Comparison of ENCODE assay signal across 24 cellular contexts in the genomic region with DNA sequence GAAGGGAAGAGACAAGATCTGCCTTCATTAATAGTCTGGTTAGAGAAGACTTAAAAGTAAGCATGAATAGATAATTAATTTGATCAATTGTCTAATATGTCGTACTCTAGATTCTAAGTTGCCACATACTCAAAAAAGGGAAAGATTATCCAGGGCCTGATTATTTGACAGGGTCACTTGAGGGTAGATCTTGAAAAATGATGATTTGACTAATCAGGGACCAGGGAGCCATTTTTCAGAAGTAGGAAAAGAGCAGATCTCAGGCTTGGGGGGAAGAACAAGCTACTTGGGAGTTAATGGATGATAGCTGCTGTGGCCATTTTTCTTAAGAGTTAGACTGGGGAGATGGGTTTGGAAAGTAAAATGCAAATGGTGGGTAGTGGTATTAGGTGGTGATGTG. TPM values are rescaled to one million over a fixed set of nuclear protein-coding genes. Genes with fewer than 3 reads are reported as not detected.
A peak's percentile ranks its signal among the peaks of the same experiment; 100 is the strongest.
DNase-seq lines count a peak whose midpoint lies in the region; ATAC-seq and TF ChIP-seq lines count a peak whose summit lies in the region.
"Had no signal": no experiment of that assay in that cellular context is flagged by ENCODE, and none has a peak within 500 bp of the region (broad histone marks: within the 10 kb centered on the region; RNA-seq: fewer than 3 reads in every experiment).

No MANE protein-coding gene starts in this region.

- no peaks in the 10 kb centered on the region for H3K9me3 Mint-ChIP-seq in activated T-cell treated with anti-CD3 and anti-CD28 coated beads, Interleukin-2, amount 50 U/mL, for 72 hours
- no peaks in the 10 kb centered on the region for H3K9me3 Mint-ChIP-seq in immature natural killer cell
- no peaks in the 10 kb centered on the region for H3K9me3 Mint-ChIP-seq in stimulated activated naive CD8-positive, alpha-beta T cell treated with anti-CD3 and anti-CD28 coated beads, Interleukin-15, amount 100 ng/mL, for 72 hours
- H3K9me3 Mint-ChIP-seq: neural crest cell, T-cell had no signal

- H3K36me3 Mint-ChIP-seq in activated T-cell treated with anti-CD3 and anti-CD28 coated beads, Interleukin-2, amount 50 U/mL, for 72 hours (ENCODE audit: insufficient read depth in 2 of 2), result peaks cover 12 to 18% of the 10 kb centered on the region in 2 donors
- H3K36me3 Mint-ChIP-seq in immature natural killer cell, result peaks cover 10 to 44% (median 25%) of the 10 kb centered on the region in 3 donors

- DNase-seq in activated T-cell treated with anti-CD3 and anti-CD28 coated beads, Interleukin-2, amount 50 U/mL, for 72 hours, result no peak
- DNase-seq in activated T-cell treated with anti-CD3 and anti-CD28 coated beads for 4 hours (no peak), immature natural killer cell (no peak), AG08395 (ENCODE audit: low spot score) (no peak)
- DNase-seq in stimulated activated naive CD8-positive, alpha-beta T cell treated with anti-CD3 and anti-CD28 coated beads, Interleukin-15, amount 100 ng/mL, for 72 hours, result no peak
- DNase-seq: activated CD4-positive, alpha-beta T cell treated with anti-CD3 and anti-CD28 coated beads for 1 hour; adrenal gland; effector memory CD4-positive, alpha-beta T cell; islet precursor cell; mucosa of descending colon; NCI-H187 treated with DMSO at 0.1 percent for 48 hours; NCI-H526; Peyer's patch; SJCRH30; stimulated activated CD4-positive, alpha-beta T cell treated with anti-CD3 and anti-CD28 coated beads, Interleukin-15, amount 100 ng/mL, for 24 hours; T-cell; transverse colon had no signal

- H3K27me3 Mint-ChIP-seq in activated T-cell treated with anti-CD3 and anti-CD28 coated beads, Interleukin-2, amount 50 U/mL, for 72 hours (ENCODE audit: low read depth), result no peaks in the 10 kb centered on the region
- peaks cover 0 to 6% (median under 1%) of the 10 kb centered on the region in 3 donors for H3K27me3 Mint-ChIP-seq in immature natural killer cell (ENCODE audit: low read depth in 3 of 3)
- no peaks in the 10 kb centered on the region for H3K27me3 Mint-ChIP-seq in stimulated activated naive CD8-positive, alpha-beta T cell treated with anti-CD3 and anti-CD28 coated beads, Interleukin-15, amount 100 ng/mL, for 72 hours
- H3K27me3 Mint-ChIP-seq: T-cell had no signal

- no peak overlapping the region for H3K4me3 Mint-ChIP-seq in activated T-cell treated with anti-CD3 and anti-CD28 coated beads, Interleukin-2, amount 50 U/mL, for 72 hours
- H3K4me3 Mint-ChIP-seq in immature natural killer cell, result no peak overlapping the region
- H3K4me3 Mint-ChIP-seq in stimulated activated naive CD8-positive, alpha-beta T cell treated with anti-CD3 and anti-CD28 coated beads, Interleukin-15, amount 100 ng/mL, for 72 hours, result no peak overlapping the region
- H3K4me3 Mint-ChIP-seq: neural crest cell, T-cell had no signal

- H3K27ac Mint-ChIP-seq in activated T-cell treated with anti-CD3 and anti-CD28 coated beads, Interleukin-2, amount 50 U/mL, for 72 hours, result peak overlapping the region; percentile 44
- H3K27ac Mint-ChIP-seq in immature natural killer cell, result peak overlapping the region in 4 of 6 donors; percentile 24 to 73 (median 39)
- peak overlapping the region; percentile 3 for H3K27ac Mint-ChIP-seq in stimulated activated naive CD8-positive, alpha-beta T cell treated with anti-CD3 and anti-CD28 coated beads, Interleukin-15, amount 100 ng/mL, for 72 hours

- H3K4me1 Mint-ChIP-seq in activated T-cell treated with anti-CD3 and anti-CD28 coated beads, Interleukin-2, amount 50 U/mL, for 72 hours (ENCODE audit: low read depth), result peaks cover 11% of the 10 kb centered on the region
- H3K4me1 Mint-ChIP-seq in immature natural killer cell, result peaks cover 3 to 23% of the 10 kb centered on the region in 2 donors
- peaks cover 13% of the 10 kb centered on the region for H3K4me1 Mint-ChIP-seq in stimulated activated naive CD8-positive, alpha-beta T cell treated with anti-CD3 and anti-CD28 coated beads, Interleukin-15, amount 100 ng/mL, for 72 hours

- H3K27ac ChIP-seq in VCaP, result peak overlapping the region; percentile 77
- H3K27ac ChIP-seq: parathyroid adenoma, Peyer's patch, SJCRH30, transverse colon had no signal

- ATAC-seq in activated T-cell treated with anti-CD3 and anti-CD28 coated beads, Interleukin-2, amount 50 U/mL, for 72 hours (replicated peaks in 1 of 2), result no peak
- ATAC-seq in stimulated activated naive CD8-positive, alpha-beta T cell treated with anti-CD3 and anti-CD28 coated beads, Interleukin-15, amount 100 ng/mL, for 72 hours, result no peak
- ATAC-seq in HG02798 (IDR thresholded peaks at IDR 0.05; ENCODE audit: poor library complexity, unreplicated experiment) (no peak), HG02981 (IDR thresholded peaks at IDR 0.05; ENCODE audit: unreplicated experiment) (no peak)
- ATAC-seq: gastroesophageal sphincter, mucosa of descending colon, sciatic nerve, T-cell had no signal

- TF ChIP-seq CTCF in VCaP (conservative IDR thresholded peaks at IDR 0.05), result no peak

RNA-seq across cellular contexts. Expression of gene ABCF1, which starts 21.0 kb away (rescaled TPM):
- total RNA-seq in activated T-cell treated with anti-CD3 and anti-CD28 coated beads, Interleukin-2, amount 50 U/mL, for 72 hours, result 10 to 100 TPM; 64.6 to 68.1 TPM
- polyA plus RNA-seq in immature natural killer cell, result 10 to 100 TPM in 2 of 3 donors, 1 to 10 TPM in 1; 4.3 to 50.1 (median 15.2) TPM

RNA-seq across cellular contexts. Expression of gene PPP1R10, which starts 24.8 kb away (rescaled TPM):
- 100 to 1,000 TPM; 138 to 154 TPM for total RNA-seq in activated T-cell treated with anti-CD3 and anti-CD28 coated beads, Interleukin-2, amount 50 U/mL, for 72 hours
- 10 to 100 TPM in 2 of 3 donors, 1 to 10 TPM in 1; 5.5 to 30.0 (median 12.9) TPM for polyA plus RNA-seq in immature natural killer cell

RNA-seq across cellular contexts. Expression of gene MRPS18B, which starts 25.4 kb away (rescaled TPM):
- 100 to 1,000 TPM; 109 to 132 TPM for total RNA-seq in activated T-cell treated with anti-CD3 and anti-CD28 coated beads, Interleukin-2, amount 50 U/mL, for 72 hours
- 100 to 1,000 TPM in 2 of 3 donors, 10 to 100 TPM in 1; 86.6 to 114 (median 102) TPM for polyA plus RNA-seq in immature natural killer cell

RNA-seq across cellular contexts. Expression of gene ATAT1, which starts 34.4 kb away (rescaled TPM):
- 10 to 100 TPM in 1 of 2 donors, 1 to 10 TPM in 1; 8.3 to 14.2 TPM for total RNA-seq in activated T-cell treated with anti-CD3 and anti-CD28 coated beads, Interleukin-2, amount 50 U/mL, for 72 hours
- polyA plus RNA-seq in immature natural killer cell, result 1 to 10 TPM in 1 of 3 donors, under 1 TPM in 1, not detected in 1; 0.43 to 3.1 TPM

RNA-seq across cellular contexts. Expression of gene PRR3, which starts 35.2 kb away (rescaled TPM):
- total RNA-seq in activated T-cell treated with anti-CD3 and anti-CD28 coated beads, Interleukin-2, amount 50 U/mL, for 72 hours, result 10 to 100 TPM; 23.0 to 31.8 TPM
- polyA plus RNA-seq in immature natural killer cell, result 1 to 10 TPM; 1.0 to 9.0 (median 3.6) TPM
